Comparison of ENCODE assay signal across 8 cellular contexts in genomic region chr16:68234188-68235104, GRCh38. TPM values are rescaled to one million over a fixed set of nuclear protein-coding genes. Genes with fewer than 3 reads are reported as not detected.
DNase-seq lines count a peak whose midpoint lies in the region; ATAC-seq, FAIRE-seq and TF ChIP-seq lines count a peak whose summit lies in the region.

No MANE protein-coding gene starts in this region.

- peak; percentile 14 for DNase-seq in NCI-H82 (lab: John Stamatoyannopoulos, UW)
- DNase-seq in NCI-H82 treated with DMSO at 0.1 percent for 48 hours (lab: John Stamatoyannopoulos, UW; ENCODE audit: unreplicated experiment), result no peak
- peak; percentile 13 for DNase-seq in RCC 7860 (ENCODE audit: low spot score)
- DNase-seq in iPS-NIHi7 (ENCODE audit: extremely low spot score), result peak; percentile 37
- DNase-seq in stimulated activated naive CD8-positive, alpha-beta T cell treated with anti-CD3 and anti-CD28 coated beads, Interleukin-15, amount 100 ng/mL, for 72 hours, result peak in 1 of 2 donors; percentile 14
- no peak for DNase-seq in stimulated activated CD4-positive, alpha-beta T cell treated with anti-CD3 and anti-CD28 coated beads, Interleukin-1b, Interleukin-23, amount 100 ng/mL, for 48 hours
- no peak for DNase-seq in SK-N-SH
- no peak for DNase-seq in DMS114 treated with DMSO at 0.1 percent for 48 hours (lab: John Stamatoyannopoulos, UW; ENCODE audit: unreplicated experiment)

- 87% methylated on average over 12 of the region's 13 CpGs for WGBS in SK-N-SH (ENCODE audit: low lambda C conversion rate)

- TF ChIP-seq CTCF in SK-N-SH (IDR thresholded peaks at IDR 0.05), result no peak

- H3K27me3 Mint-ChIP-seq in stimulated activated naive CD8-positive, alpha-beta T cell treated with anti-CD3 and anti-CD28 coated beads, Interleukin-15, amount 100 ng/mL, for 72 hours, result no peaks in the 10 kb centered on the region

- H3K4me1 ChIP-seq in SK-N-SH (ENCODE audit: control insufficient read depth in 1 of 2, insufficient read depth in 2 of 2, low read depth in 1 of 2, low read length in 1 of 2), result peaks cover 0 to 8% of the 10 kb centered on the region in 2 experiments; a peak in 1 of 4 replicates

- no peak for ATAC-seq in stimulated activated naive CD8-positive, alpha-beta T cell treated with anti-CD3 and anti-CD28 coated beads, Interleukin-15, amount 100 ng/mL, for 72 hours

- no peaks in the 10 kb centered on the region for H4K20me1 ChIP-seq in SK-N-SH (ENCODE audit: insufficient read depth)

- H3K4me3 Mint-ChIP-seq in stimulated activated naive CD8-positive, alpha-beta T cell treated with anti-CD3 and anti-CD28 coated beads, Interleukin-15, amount 100 ng/mL, for 72 hours, result peak overlapping the region; percentile 5 to 7

- CTCF ChIA-PET in SK-N-SH (lab: Yijun Ruan, JAX), result interaction anchor here (1.9 kb wide), 1 partner anchor 140 kb away, joined by 11 read pairs; no protein-coding TSS in a partner anchor

- POLR2A ChIA-PET in SK-N-SH (lab: Yijun Ruan, JAX), result no interaction called here

- no peaks in the 10 kb centered on the region for H3K9me3 Mint-ChIP-seq in stimulated activated naive CD8-positive, alpha-beta T cell treated with anti-CD3 and anti-CD28 coated beads, Interleukin-15, amount 100 ng/mL, for 72 hours

- no peak for TF ChIP-seq EP300 in SK-N-SH (IDR thresholded peaks at IDR 0.05; ENCODE audit: borderline replicate concordance in 1 of 2, low read depth in 1 of 2, low read length in 1 of 2)

- no peak for TF ChIP-seq RAD21 in SK-N-SH (IDR thresholded peaks at IDR 0.05; ENCODE audit: low read length)

- no peak overlapping the region for H3K4me2 ChIP-seq in SK-N-SH

- no peak for FAIRE-seq in RCC 7860 (lab: Jason Lieb, UNC)

- H3K27me3 ChIP-seq in SK-N-SH (ENCODE audit: insufficient read depth), result no peaks in the 10 kb centered on the region

- no peak overlapping the region for H3K4me3 ChIP-seq in SK-N-SH (ENCODE audit: low read depth in 2 of 2, low read length in 1 of 2)

- peaks cover 68% of the 10 kb centered on the region for H3K4me1 Mint-ChIP-seq in stimulated activated naive CD8-positive, alpha-beta T cell treated with anti-CD3 and anti-CD28 coated beads, Interleukin-15, amount 100 ng/mL, for 72 hours

- peak overlapping the region in 1 of 2 donors; percentile 77 for H3K27ac Mint-ChIP-seq in stimulated activated naive CD8-positive, alpha-beta T cell treated with anti-CD3 and anti-CD28 coated beads, Interleukin-15, amount 100 ng/mL, for 72 hours

- peaks cover 3% of the 10 kb centered on the region for H3F3A ChIP-seq in SK-N-SH (replicated peaks; ENCODE audit: insufficient read depth)

- no peak overlapping the region for H3K9ac ChIP-seq in SK-N-SH

- no peaks in the 10 kb centered on the region for H3K79me2 ChIP-seq in SK-N-SH (ENCODE audit: insufficient read depth)

- H3K36me3 ChIP-seq in SK-N-SH (replicated peaks in 1 of 2; ENCODE audit: control insufficient read depth in 1 of 2, insufficient read depth in 2 of 2, low read length in 1 of 2), result peaks cover 0 to 5% of the 10 kb centered on the region in 2 experiments

- H2AFZ ChIP-seq in SK-N-SH (ENCODE audit: low read depth), result no peak overlapping the region

- H3K9me3 ChIP-seq in SK-N-SH, result no peaks in the 10 kb centered on the region

- no peak overlapping the region for H3K27ac ChIP-seq in SK-N-SH (ENCODE audit: low read depth in 2 of 2, low read length in 1 of 2)

- H3K9me2 ChIP-seq in SK-N-SH, result no peaks in the 10 kb centered on the region

TF ChIP-seq in SK-N-SH, 30 proteins besides CTCF, POLR2A, EP300 and RAD21:
- no peak for TF ChIP-seq RXRA (IDR thresholded peaks at IDR 0.05; ENCODE audit: borderline replicate concordance, low read depth)
- TF ChIP-seq, protein P1, sequence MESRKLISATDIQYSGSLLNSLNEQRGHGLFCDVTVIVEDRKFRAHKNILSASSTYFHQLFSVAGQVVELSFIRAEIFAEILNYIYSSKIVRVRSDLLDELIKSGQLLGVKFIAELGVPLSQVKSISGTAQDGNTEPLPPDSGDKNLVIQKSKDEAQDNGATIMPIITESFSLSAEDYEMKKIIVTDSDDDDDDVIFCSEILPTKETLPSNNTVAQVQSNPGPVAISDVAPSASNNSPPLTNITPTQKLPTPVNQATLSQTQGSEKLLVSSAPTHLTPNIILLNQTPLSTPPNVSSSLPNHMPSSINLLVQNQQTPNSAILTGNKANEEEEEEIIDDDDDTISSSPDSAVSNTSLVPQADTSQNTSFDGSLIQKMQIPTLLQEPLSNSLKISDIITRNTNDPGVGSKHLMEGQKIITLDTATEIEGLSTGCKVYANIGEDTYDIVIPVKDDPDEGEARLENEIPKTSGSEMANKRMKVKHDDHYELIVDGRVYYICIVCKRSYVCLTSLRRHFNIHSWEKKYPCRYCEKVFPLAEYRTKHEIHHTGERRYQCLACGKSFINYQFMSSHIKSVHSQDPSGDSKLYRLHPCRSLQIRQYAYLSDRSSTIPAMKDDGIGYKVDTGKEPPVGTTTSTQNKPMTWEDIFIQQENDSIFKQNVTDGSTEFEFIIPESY (IDR thresholded peaks at IDR 0.05; ENCODE audit: borderline replicate concordance, low read depth), result no peak
TF ChIP-seq in SK-N-SH: peak in this region for 0.

RNA-seq across cellular contexts. Expression of gene ESRP2, which starts 1.5 kb away (rescaled TPM):
- polyA plus RNA-seq in SK-N-SH (2012; rRNA removed), result 0.07 and 0.39 TPM in 2 replicates
- 0.03 TPM in 2 replicates for polyA plus RNA-seq in SK-N-SH (2012; cell fraction: cytosol; rRNA removed)
- 0.46 and 0.50 TPM in 2 replicates for polyA plus RNA-seq in SK-N-SH (2012; cell fraction: nucleus; rRNA removed)

RNA-seq across cellular contexts. Expression of gene PLA2G15, which starts 10.7 kb away (rescaled TPM):
- polyA plus RNA-seq in SK-N-SH (2012; rRNA removed), result 22.0 and 23.9 TPM in 2 replicates
- polyA plus RNA-seq in SK-N-SH (2012; cell fraction: cytosol; rRNA removed), result 9.9 and 15.9 TPM in 2 replicates
- polyA plus RNA-seq in SK-N-SH (2012; cell fraction: nucleus; rRNA removed), result 26.9 and 27.4 TPM in 2 replicates

RNA-seq across cellular contexts. Expression of gene SLC7A6, which starts 29.9 kb away (rescaled TPM):
- 19.0 and 37.3 TPM in 2 replicates for polyA plus RNA-seq in SK-N-SH (2012; rRNA removed)
- 12.8 and 13.7 TPM in 2 replicates for polyA plus RNA-seq in SK-N-SH (2012; cell fraction: cytosol; rRNA removed)
- 71.5 and 122 TPM in 2 replicates for polyA plus RNA-seq in SK-N-SH (2012; cell fraction: nucleus; rRNA removed)

Comparison
In these comparisons a context has a peak if more than half of its experiments do, and no peak if none do; other contexts are left out.
1. DNase-seq: peak in NCI-H82 (single experiment), RCC 7860 (single experiment) and iPS-NIHi7 (single experiment); none in NCI-H82 treated with DMSO at 0.1 percent for 48 hours (single experiment), stimulated activated CD4-positive, alpha-beta T cell treated with anti-CD3 and anti-CD28 coated beads, Interleukin-1b, Interleukin-23, amount 100 ng/mL, for 48 hours (single experiment), SK-N-SH (single experiment) and DMS114 treated with DMSO at 0.1 percent for 48 hours (single experiment).